8 cellular contexts compared by ENCODE assay signal in the genomic region with DNA sequence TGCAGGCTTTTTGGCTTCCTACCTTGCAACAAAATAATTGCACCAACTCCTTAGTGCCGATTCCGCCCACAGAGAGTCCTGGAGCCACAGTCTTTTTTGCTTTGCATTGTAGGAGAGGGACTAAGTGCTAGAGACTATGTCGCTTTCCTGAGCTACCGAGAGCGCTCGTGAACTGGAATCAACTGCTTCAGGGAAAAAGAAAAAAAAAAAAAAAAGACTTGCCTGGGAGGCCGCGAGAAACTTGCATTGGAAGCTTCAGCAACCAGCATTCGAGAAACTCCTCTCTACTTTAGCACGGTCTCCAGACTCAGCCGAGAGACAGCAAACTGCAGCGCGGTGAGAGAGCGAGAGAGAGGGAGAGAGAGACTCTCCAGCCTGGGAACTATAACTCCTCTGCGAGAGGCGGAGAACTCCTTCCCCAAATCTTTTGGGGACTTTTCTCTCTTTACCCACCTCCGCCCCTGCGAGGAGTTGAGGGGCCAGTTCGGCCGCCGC. TPM values are rescaled to one million over a fixed set of nuclear protein-coding genes. Genes with fewer than 3 reads are reported as not detected.
DNase-seq lines count a peak whose midpoint lies in the region; ATAC-seq, FAIRE-seq and TF ChIP-seq lines count a peak whose summit lies in the region.

No MANE protein-coding gene starts in this region.

- 0 out of 2 replicates have a peak, but pooled peaks cover 3% of the 10 kb centered on the region for H3K4me1 ChIP-seq in GM12878 (ENCODE audit: control insufficient read depth, insufficient read depth, low read length)

- peak overlapping the region; percentile 56 for H3K4me2 ChIP-seq in GM12878 (ENCODE audit: control insufficient read depth, insufficient read depth)

- CTCF ChIA-PET in GM12878 (lab: Yijun Ruan, JAX): interaction anchor here (0.7 to 9.5 kb wide), 9 partner anchors 159 to 1465 kb away, joined by 3 to 137 read pairs (median 3); no protein-coding TSS in a partner anchor

- no peak for TF ChIP-seq EP300 in GM12878 (IDR thresholded peaks at IDR 0.05; ENCODE audit: borderline replicate concordance in 1 of 2, control insufficient read depth in 1 of 2, low read depth in 2 of 2, low read length in 2 of 2)

- H3K4me1 Mint-ChIP-seq in immature natural killer cell: peaks cover 36 to 48% of the 10 kb centered on the region in 2 donors

- SMC1A ChIA-PET in GM12878 (lab: Charles Lee; ENCODE audit: uncharacterized antibody, unreplicated experiment): interaction anchor here (0.6 to 4.1 kb wide), 23 partner anchors 11 to 1820 kb away, joined by 3 to 42 read pairs (median 3); no protein-coding TSS in a partner anchor

- H3K27ac ChIP-seq in GM12878 (ENCODE audit: control insufficient read depth, insufficient read depth): peak overlapping the region; percentile 81

- TF ChIP-seq POLR2A in NB4 (IDR thresholded peaks at IDR 0.05; ENCODE audit: extremely low read depth, insufficient read length) (no peak), GM12878 (IDR thresholded peaks at IDR 0.05; ENCODE audit: low read depth, low read length) (no peak)

- no peaks in the 10 kb centered on the region for H3K9me3 Mint-ChIP-seq in immature natural killer cell

- no peaks in the 10 kb centered on the region for H3K36me3 ChIP-seq in GM12878 (ENCODE audit: control insufficient read depth in 2 of 2, insufficient read depth in 2 of 2, low read length in 1 of 2)

- H3K9ac ChIP-seq in GM12878 (ENCODE audit: control insufficient read depth, insufficient read depth, low read length): peak overlapping the region; percentile 90

- peaks cover 48% of the 10 kb centered on the region for H3K79me2 ChIP-seq in GM12878 (ENCODE audit: control insufficient read depth, insufficient read depth, low read length)

- intact Hi-C loops in GM12878 (cut with micrococcal nuclease; ENCODE audit: unreplicated experiment): loop anchor here (5.0 to 10.0 kb wide), 4 partner anchors 471 to 889 kb away; no protein-coding TSS in a partner anchor

- H2AFZ ChIP-seq in GM12878 (ENCODE audit: control insufficient read depth, low read depth, low read length): peak overlapping the region; percentile 87

- H3K36me3 Mint-ChIP-seq in immature natural killer cell: no peaks in the 10 kb centered on the region

- no peaks in the 10 kb centered on the region for H3K9me3 ChIP-seq in GM12878 (replicated peaks; ENCODE audit: control insufficient read depth, insufficient read depth, low read length)

- no peaks in the 10 kb centered on the region for H4K20me1 ChIP-seq in GM12878 (ENCODE audit: control insufficient read depth, insufficient read depth)

- peaks cover 18 to 33% (median 27%) of the 10 kb centered on the region in 3 donors for H3K27me3 Mint-ChIP-seq in immature natural killer cell (ENCODE audit: low read depth in 3 of 3)

- TF ChIP-seq CTCF in NB4 (IDR thresholded peaks at IDR 0.05; ENCODE audit: low read depth, low read length) (no peak), GM12878 (IDR thresholded peaks at IDR 0.05 in 2 of 3, conservative IDR thresholded peaks at IDR 0.05 in 1 of 3; ENCODE audit: control insufficient read depth in 2 of 3, extremely low read depth in 1 of 3, insufficient read depth in 1 of 3, low read depth in 3 of 3, low read length in 3 of 3) (no peak)

- TF ChIP-seq RAD21 in GM12878 (IDR thresholded peaks at IDR 0.05; ENCODE audit: insufficient read depth, low read depth, low read length): no peak

- TSS peak; percentile 78 for BruUV-seq in GM12878 (replicated peaks; lab: Mats Ljungman, UMichigan)

- no peaks in the 10 kb centered on the region for H3K27me3 ChIP-seq in GM12878 (replicated peaks in 1 of 2; ENCODE audit: control insufficient read depth in 2 of 2, insufficient read depth in 2 of 2, low read length in 1 of 2)

- 6% methylated on average over 21 of the region's 21 CpGs for whole genome bisulfite sequencing in GM12878 (ENCODE audit: insufficient coverage, insufficient replicate concordance, low lambda C conversion rate, missing lambda C conversion rate)

- H3K4me3 ChIP-seq in NB4 (ENCODE audit: low read depth, low read length): peak overlapping the region; percentile 77
- H3K4me3 ChIP-seq in GM12878: peak overlapping the region; percentile 88

- RAD21 ChIA-PET in GM12878 (lab: Charles Lee; ENCODE audit: unreplicated experiment): interaction anchor here (0.6 to 7.0 kb wide), 17 partner anchors 330 to 1820 kb away, joined by 3 to 57 read pairs (median 4); no protein-coding TSS in a partner anchor

- POLR2A ChIA-PET in GM12878 (lab: Charles Lee): interaction anchor here (0.6 to 1.3 kb wide), 9 partner anchors 9 to 1139 kb away, joined by 3 to 8 read pairs (median 4); no protein-coding TSS in a partner anchor

- FAIRE-seq in GM12878 (lab: Jason Lieb, UNC): no peak

- ATAC-seq in GM12878: peak; percentile 18
- peak; percentile 10 for ATAC-seq in stimulated activated naive CD8-positive, alpha-beta T cell treated with anti-CD3 and anti-CD28 coated beads, Interleukin-15, Interleukin-2, amounts not matched to agents 100 U/mL and 50 U/mL, for 24 hours

- DNase-seq in NOMO-1 treated with DMSO at 0.1 percent for 48 hours (lab: John Stamatoyannopoulos, UW; ENCODE audit: unreplicated experiment): peak; percentile 44
- DNase-seq in NOMO-1 treated with dmso at 0.1 percent for 144 hours (lab: John Stamatoyannopoulos, UW; ENCODE audit: unreplicated experiment): no peak
- DNase-seq in HCEC 1CT: peak; percentile 55
- DNase-seq in NB4 (ENCODE audit: low read depth): peak; percentile 78
- DNase-seq in GM12878 (ENCODE audit: low read depth, low spot score): no peak
- DNase-seq in immature natural killer cell: peak; percentile 28 to 36 (median 30)
- peak; percentile 30 for DNase-seq in stimulated activated naive CD8-positive, alpha-beta T cell treated with anti-CD3 and anti-CD28 coated beads, Interleukin-15, Interleukin-2, amounts not matched to agents 100 U/mL and 50 U/mL, for 24 hours
- no peak for DNase-seq in NCI-H748 (lab: John Stamatoyannopoulos, UW; ENCODE audit: unreplicated experiment)

- in situ Hi-C loops in GM12878 (cut with MboI): loop anchor here (25.0 kb wide), 1 partner anchor 407 kb away; no protein-coding TSS in a partner anchor

- H3K4me3 Mint-ChIP-seq in immature natural killer cell: no peak overlapping the region

- H3K27ac Mint-ChIP-seq in immature natural killer cell: no peak overlapping the region

TF ChIP-seq in GM12878, 131 proteins besides CTCF, POLR2A, EP300 and RAD21:
- TF ChIP-seq BCL11A (IDR thresholded peaks at IDR 0.05; ENCODE audit: low read depth, low read length): no peak
- 0 out of 2 replicates have a peak, but pooled peaks have one; percentile 15 for TF ChIP-seq TBL1XR1 (IDR thresholded peaks at IDR 0.05; ENCODE audit: low read depth, low read length)
- TF ChIP-seq MTA3 (IDR thresholded peaks at IDR 0.05; ENCODE audit: borderline replicate concordance, low read length): 0 out of 2 replicates have a peak, but pooled peaks have one; percentile 17
- TF ChIP-seq RUNX3 (IDR thresholded peaks at IDR 0.05; ENCODE audit: low read length): 0 out of 2 replicates have a peak, but pooled peaks have one; percentile 2
- TF ChIP-seq SMAD5 (IDR thresholded peaks at IDR 0.05; ENCODE audit: low read depth): peak; percentile 7
- TF ChIP-seq STAT1 (conservative IDR thresholded peaks at IDR 0.05): no peak
- TF ChIP-seq NFIC (IDR thresholded peaks at IDR 0.05; ENCODE audit: low read depth, low read length): 0 out of 2 replicates have a peak, but pooled peaks have one; percentile 5
- TF ChIP-seq SPI1 (IDR thresholded peaks at IDR 0.05; ENCODE audit: borderline replicate concordance, insufficient read depth, low read depth, low read length): no peak
- 0 out of 4 replicates have a peak, but pooled peaks of 1 of the 2 experiments have one; percentile 7 for TF ChIP-seq IKZF2 (IDR thresholded peaks at IDR 0.05)
- TF ChIP-seq ZSCAN29 (IDR thresholded peaks at IDR 0.05): 0 out of 2 replicates have a peak, but pooled peaks have one; percentile 20
- peak; percentile 10; the same call in 1 of the 2 replicates for TF ChIP-seq POLR2AphosphoS5 (IDR thresholded peaks at IDR 0.05; ENCODE audit: low read length)
- peak; percentile 13 for TF ChIP-seq MLLT1 (IDR thresholded peaks at IDR 0.05)
- TF ChIP-seq YBX1 (IDR thresholded peaks at IDR 0.05): 0 out of 2 replicates have a peak, but pooled peaks have one; percentile 38
- TF ChIP-seq HDAC2 (IDR thresholded peaks at IDR 0.05): 0 out of 2 replicates have a peak, but pooled peaks have one; percentile 17
- TF ChIP-seq ZNF384 (IDR thresholded peaks at IDR 0.05; ENCODE audit: borderline replicate concordance, low read depth, low read length): peak; percentile 11; the same call in 1 of the 2 replicates

RNA-seq across cellular contexts. Expression of gene SOX4, which starts 0.4 kb away (rescaled TPM):
- total RNA-seq in GM12878 (2013; cell fraction: nucleolus; rRNA removed): 29.1 and 31.1 TPM in 2 replicates
- total RNA-seq in GM12878 (2014; rRNA removed) (22.8 and 24.2 TPM in 2 replicates), GM12878 (2014; rRNA removed; fragmentation: Illumina TruSeq; extraction: Trizol) (20.9 and 22.0 TPM in 2 replicates), GM12878 (2021) (49.4 and 49.9 TPM in 2 replicates)
- polyA plus RNA-seq in GM12878 (2011; ENCODE audit: low read depth): 6.2 TPM
- polyA plus RNA-seq in GM12878 (2011; rRNA removed) (16.8 and 16.9 TPM in 2 replicates), GM12878 (2014; fragmentation: Illumina TruSeq; extraction: Trizol) (19.8 and 23.7 TPM in 2 replicates), GM12878 (2014; fragmentation: Nextera tagmentation; extraction: Ambion mirVana) (100 to 1,000 TPM in 1 of 2 experiments, 10 to 100 TPM in 1; 46.3 to 119 TPM), GM12878 (2014; rRNA removed) (19.6 and 19.7 TPM in 2 replicates), GM12878 (2016; fragmentation: Nextera tagmentation; extraction: Ambion mirVana) (10 to 100 TPM; 30.2 to 32.3 TPM), immature natural killer cell (1 to 10 TPM in 2 of 3 donors, under 1 TPM in 1; 0.75 to 1.7 (median 1.6) TPM)
- polyA plus RNA-seq in GM12878 (2011; cell fraction: cytosol; rRNA removed): 6.8 and 9.5 TPM in 2 replicates
- 13.9 and 18.1 TPM in 2 replicates for polyA plus RNA-seq in GM12878 (2011; cell fraction: nucleus; rRNA removed)
- 14.1 and 20.0 TPM in 2 replicates for polyA plus RNA-seq in GM12878 (2012)
- polyA minus RNA-seq in GM12878 (2011; rRNA and poly(A)+ RNA removed): 11.8 and 15.6 TPM in 2 replicates
- 10.8 TPM in 2 replicates for polyA minus RNA-seq in GM12878 (2011; cell fraction: cytosol; rRNA and poly(A)+ RNA removed)
- polyA minus RNA-seq in GM12878 (2011; cell fraction: nucleus; rRNA and poly(A)+ RNA removed): 12.8 and 22.2 TPM in 2 replicates

Comparison
In these comparisons a context has a peak if more than half of its experiments do, and no peak if none do; other contexts are left out.
1. DNase-seq: peak in NOMO-1 treated with DMSO at 0.1 percent for 48 hours (single experiment), HCEC 1CT (single experiment), NB4 (single experiment), immature natural killer cell (3 of 3) and stimulated activated naive CD8-positive, alpha-beta T cell treated with anti-CD3 and anti-CD28 coated beads, Interleukin-15, Interleukin-2, amounts not matched to agents 100 U/mL and 50 U/mL, for 24 hours (single experiment); none in NOMO-1 treated with dmso at 0.1 percent for 144 hours (single experiment), GM12878 (single experiment) and NCI-H748 (single experiment).